In genomic region chr2:126681505-126681904, GRCh38 we compare ENCODE assay signal across 26 cellular contexts.
"Had no signal": no experiment of that assay in that cellular context is flagged by ENCODE, and none has a peak within 500 bp of the region (broad histone marks: within the 10 kb centered on the region; RNA-seq: fewer than 3 reads in every experiment).

No MANE protein-coding gene starts in this region.

- H3K9me3 Mint-ChIP-seq: activated CD4-positive, alpha-beta memory T cell treated with anti-CD3 and anti-CD28 coated beads for 36 hours; activated CD4-positive, alpha-beta T cell treated with anti-CD3 and anti-CD28 coated beads, Interleukin-2, amount 10 ng/mL, durations not matched to agents 24 days and 14 days; activated naive CD4-positive, alpha-beta T cell treated with anti-CD3 and anti-CD28 coated beads for 36 hours; effector memory CD8-positive, alpha-beta T cell had no signal

- H3K27ac Mint-ChIP-seq: activated CD4-positive, alpha-beta memory T cell treated with anti-CD3 and anti-CD28 coated beads for 36 hours; activated CD4-positive, alpha-beta T cell treated with anti-CD3 and anti-CD28 coated beads for 36 hours; activated CD4-positive, alpha-beta T cell treated with anti-CD3 and anti-CD28 coated beads, Interleukin-2, amount 10 ng/mL, durations not matched to agents 24 days and 14 days; activated CD8-positive, alpha-beta memory T cell treated with anti-CD3 and anti-CD28 coated beads, Interleukin-2, amount 10 ng/mL, durations not matched to agents 7 days and 5 days; activated CD8-positive, alpha-beta T cell treated with anti-CD3 and anti-CD28 coated beads, Interleukin-2, amount 10 ng/mL, durations not matched to agents 7 days and 5 days; activated naive CD4-positive, alpha-beta T cell treated with anti-CD3 and anti-CD28 coated beads for 36 hours; activated naive CD8-positive, alpha-beta T cell; activated T-helper 1 cell treated with anti-CD3 and anti-CD28 coated beads, Interleukin-12 subunit alpha, Interleukin-12 subunit beta, Interleukin-2, Interleukin-4 antibody, amounts not matched to agents 30 ng/mL and 10 ng/mL and 1 ng/mL, durations not matched to agents 14 hours and 24 hours and 36 hours; activated T-helper 2 cell treated with anti-CD3 and anti-CD28 coated beads, Interferon-gamma antibody, Interleukin-2, Interleukin-4, amounts not matched to agents 10 μg/mL and 5 μg/mL and 100 μg/mL, durations not matched to agents 14 hours and 24 hours and 36 hours had no signal

- H3K4me3 Mint-ChIP-seq: activated CD4-positive, alpha-beta memory T cell treated with anti-CD3 and anti-CD28 coated beads for 36 hours; activated CD4-positive, alpha-beta T cell treated with anti-CD3 and anti-CD28 coated beads for 36 hours; activated CD4-positive, alpha-beta T cell treated with anti-CD3 and anti-CD28 coated beads, Interleukin-2, amount 10 ng/mL, durations not matched to agents 24 days and 14 days; activated CD8-positive, alpha-beta memory T cell treated with anti-CD3 and anti-CD28 coated beads, Interleukin-2, amount 10 ng/mL, durations not matched to agents 7 days and 5 days; activated CD8-positive, alpha-beta T cell treated with anti-CD3 and anti-CD28 coated beads, Interleukin-2, amount 10 ng/mL, durations not matched to agents 7 days and 5 days; activated naive CD4-positive, alpha-beta T cell treated with anti-CD3 and anti-CD28 coated beads for 36 hours; activated naive CD8-positive, alpha-beta T cell; activated T-helper 1 cell treated with anti-CD3 and anti-CD28 coated beads, Interleukin-12 subunit alpha, Interleukin-12 subunit beta, Interleukin-2, Interleukin-4 antibody, amounts not matched to agents 30 ng/mL and 10 ng/mL and 1 ng/mL, durations not matched to agents 14 hours and 24 hours and 36 hours; effector memory CD8-positive, alpha-beta T cell had no signal

- H3K4me3 ChIP-seq: esophagus muscularis mucosa had no signal

- H3K27me3 Mint-ChIP-seq: activated CD4-positive, alpha-beta memory T cell treated with anti-CD3 and anti-CD28 coated beads for 36 hours; activated CD4-positive, alpha-beta T cell treated with anti-CD3 and anti-CD28 coated beads for 36 hours; activated CD4-positive, alpha-beta T cell treated with anti-CD3 and anti-CD28 coated beads, Interleukin-2, amount 10 ng/mL, durations not matched to agents 24 days and 14 days; activated CD8-positive, alpha-beta memory T cell treated with anti-CD3 and anti-CD28 coated beads, Interleukin-2, amount 10 ng/mL, durations not matched to agents 7 days and 5 days; activated naive CD8-positive, alpha-beta T cell; effector memory CD8-positive, alpha-beta T cell had no signal

- ATAC-seq: activated CD4-positive, alpha-beta T cell treated with anti-CD3 and anti-CD28 coated beads for 36 hours; activated CD8-positive, alpha-beta memory T cell treated with anti-CD3 and anti-CD28 coated beads, Interleukin-2, amount 10 ng/mL, durations not matched to agents 7 days and 5 days; activated CD8-positive, alpha-beta T cell treated with anti-CD3 and anti-CD28 coated beads, Interleukin-2, amount 10 ng/mL, durations not matched to agents 7 days and 5 days; effector memory CD8-positive, alpha-beta T cell had no signal

- H3K9me3 ChIP-seq: esophagus muscularis mucosa had no signal

- DNase-seq: activated CD4-positive, alpha-beta memory T cell treated with anti-CD3 and anti-CD28 coated beads for 36 hours; activated CD4-positive, alpha-beta T cell treated with anti-CD3 and anti-CD28 coated beads for 36 hours; activated CD4-positive, alpha-beta T cell treated with anti-CD3 and anti-CD28 coated beads, Interleukin-2, amount 10 ng/mL, durations not matched to agents 24 days and 14 days; activated CD4-positive, CD25-positive, alpha-beta regulatory T cell; activated CD4-positive, CD25-positive, alpha-beta regulatory T cell treated with anti-CD3 and anti-CD28 coated beads, Interleukin-2, amount 50 U/mL, for 72 hours; activated CD8-positive, alpha-beta memory T cell treated with anti-CD3 and anti-CD28 coated beads, Interleukin-2, amount 10 ng/mL, durations not matched to agents 7 days and 5 days; activated CD8-positive, alpha-beta memory T cell treated with anti-CD3 and anti-CD28 coated beads, Interleukin-2, amount 50 U/mL, for 4 hours; activated CD8-positive, alpha-beta T cell treated with anti-CD3 and anti-CD28 coated beads, Interleukin-2, amount 10 ng/mL, durations not matched to agents 7 days and 5 days; activated effector memory CD4-positive, alpha-beta T cell treated with anti-CD3 and anti-CD28 coated beads, Interleukin-2, amount 50 U/mL, for 16 hours; activated naive CD4-positive, alpha-beta T cell treated with anti-CD3 and anti-CD28 coated beads for 36 hours; activated T-cell treated with anti-CD3 and anti-CD28 coated beads, Interleukin-2, amount 50 U/mL, for 1 hour; activated T-cell treated with anti-CD3 and anti-CD28 coated beads, Interleukin-2, amount 50 U/mL, for 48 hours; amniotic stem cell; anterior cingulate cortex; brain microvascular endothelial cell; cortex of kidney; dermis blood vessel endothelial cell; effector CD4-positive, alpha-beta T cell; effector memory CD8-positive, alpha-beta T cell; erythroblast; head of caudate nucleus; T-helper 2 cell had no signal

- H3K27me3 ChIP-seq: brain microvascular endothelial cell, esophagus muscularis mucosa had no signal

- H3K27ac ChIP-seq: brain microvascular endothelial cell, esophagus muscularis mucosa had no signal
